In genomic region chr3:36408146-36408545, GRCh38 we compare ENCODE assay signal across 16 cellular contexts. TPM values are rescaled to one million over a fixed set of nuclear protein-coding genes. Genes with fewer than 3 reads are reported as not detected.
DNase-seq lines count a peak whose midpoint lies in the region; ATAC-seq and TF ChIP-seq lines count a peak whose summit lies in the region.
"Had no signal": no experiment of that assay in that cellular context is flagged by ENCODE, and none has a peak within 500 bp of the region (broad histone marks: within the 10 kb centered on the region; RNA-seq: fewer than 3 reads in every experiment).

No MANE protein-coding gene starts in this region.

- 77% methylated on average over 1 of the region's 1 CpG for WGBS in hepatocyte (ENCODE audit: low lambda C conversion rate, missing lambda C conversion rate)

- H3K4me1 ChIP-seq in hepatocyte (ENCODE audit: insufficient read depth) (no peaks in the 10 kb centered on the region), left ventricle myocardium inferior (no peaks in the 10 kb centered on the region)
- H3K4me1 ChIP-seq: heart right ventricle, spleen, testis had no signal

- ATAC-seq in GM19328 (IDR thresholded peaks at IDR 0.05; ENCODE audit: unreplicated experiment), result no peak
- no peak for ATAC-seq in HG02759 (IDR thresholded peaks at IDR 0.05; ENCODE audit: unreplicated experiment)
- ATAC-seq: CD8-positive, alpha-beta T cell; heart right ventricle had no signal

- POLR2A ChIA-PET in BJ (lab: Charles Lee), result no interaction called here

- TF ChIP-seq EP300 in Ishikawa (IDR thresholded peaks at IDR 0.05; ENCODE audit: borderline replicate concordance), result no peak

- intact Hi-C loops in left ventricle myocardium inferior (cut with micrococcal nuclease), result no loop called here

- H3K36me3 ChIP-seq in BJ (ENCODE audit: control insufficient read depth, insufficient read depth, low read length) (peaks cover 2% of the 10 kb centered on the region; the same call in 1 of the 2 replicates), hepatocyte (replicated peaks; ENCODE audit: insufficient read depth, low read depth) (no peaks in the 10 kb centered on the region), left ventricle myocardium inferior (no peaks in the 10 kb centered on the region)
- H3K36me3 ChIP-seq: heart right ventricle, neutrophil, spleen had no signal

- TF ChIP-seq RAD21 in Ishikawa (IDR thresholded peaks at IDR 0.05; ENCODE audit: low read depth), result peak; percentile 12; the same call in 1 of the 2 replicates

- CTCF ChIA-PET in BJ (lab: Yijun Ruan, JAX), result interaction anchor here (0.5 kb wide), 1 partner anchor 10 kb away, joined by 3 read pairs; no protein-coding TSS in a partner anchor

- no peak overlapping the region for H3K4me2 ChIP-seq in hepatocyte

- H3K27ac ChIP-seq in VCaP (no peak overlapping the region), hepatocyte (no peak overlapping the region), left ventricle myocardium inferior (replicated peaks) (no peak overlapping the region)
- H3K27ac ChIP-seq: heart right ventricle, neutrophil, spleen, testis had no signal

- no peaks in the 10 kb centered on the region for H4K20me1 ChIP-seq in hepatocyte (ENCODE audit: insufficient read depth, poor library complexity, severe bottlenecking)

- no peak overlapping the region for H3K4me3 ChIP-seq in BJ (ENCODE audit: low read depth, low read length)
- H3K4me3 ChIP-seq in hepatocyte, result no peak overlapping the region
- no peak overlapping the region for H3K4me3 ChIP-seq in left ventricle myocardium inferior
- H3K4me3 ChIP-seq: heart right ventricle, spleen, testis had no signal

- H3K9me2 ChIP-seq in hepatocyte (replicated peaks; ENCODE audit: insufficient read depth), result no peaks in the 10 kb centered on the region

- no peaks in the 10 kb centered on the region for H3K9me3 ChIP-seq in hepatocyte (ENCODE audit: low read depth)
- H3K9me3 ChIP-seq in left ventricle myocardium inferior (replicated peaks), result no peaks in the 10 kb centered on the region
- H3K9me3 ChIP-seq: heart right ventricle, neutrophil, spleen, testis had no signal

- H3K27me3 ChIP-seq in BJ (ENCODE audit: control insufficient read depth, insufficient read depth, low read length), result no peaks in the 10 kb centered on the region
- H3K27me3 ChIP-seq in hepatocyte, result no peaks in the 10 kb centered on the region
- H3K27me3 ChIP-seq in left ventricle myocardium inferior (ENCODE audit: low read depth), result no peaks in the 10 kb centered on the region
- H3K27me3 ChIP-seq: heart right ventricle, neutrophil, spleen, testis had no signal

- peak; percentile 13; the same call in 1 of the 2 replicates for TF ChIP-seq CTCF in BJ (IDR thresholded peaks at IDR 0.05; ENCODE audit: insufficient read depth, low read depth, low read length)
- peak; percentile 39; the same call in 1 of the 2 replicates for TF ChIP-seq CTCF in VCaP (conservative IDR thresholded peaks at IDR 0.05)
- TF ChIP-seq CTCF in hepatocyte (IDR thresholded peaks at IDR 0.05; ENCODE audit: poor library complexity), result peak; percentile 9
- no peak for TF ChIP-seq CTCF in left ventricle myocardium inferior (IDR thresholded peaks at IDR 0.05; ENCODE audit: borderline replicate concordance)

- DNase-seq in BJ (ENCODE audit: low read depth), result no peak
- no peak for DNase-seq in hepatocyte (ENCODE audit: low spot score)
- DNase-seq in NCI-H345 (lab: John Stamatoyannopoulos, UW), result no peak
- DNase-seq in left ventricle myocardium inferior, result no peak
- DNase-seq: activated CD4-positive, CD25-positive, alpha-beta regulatory T cell; anterior cingulate cortex; CD8-positive, alpha-beta T cell; heart right ventricle; NCI-H446 treated with DMSO at 0.1 percent for 48 hours; spleen; testis had no signal

- no peaks in the 10 kb centered on the region for H3K79me2 ChIP-seq in hepatocyte

- H2AFZ ChIP-seq in hepatocyte, result no peak overlapping the region

TF ChIP-seq in Ishikawa, 13 proteins besides CTCF, POLR2A, EP300 and RAD21:
- no peak for TF ChIP-seq TCF12 (IDR thresholded peaks at IDR 0.05; ENCODE audit: low read depth)
- no peak for TF ChIP-seq NFIC (IDR thresholded peaks at IDR 0.05)

RNA-seq across cellular contexts. Expression of gene STAC, which starts 27.8 kb away (rescaled TPM):
- polyA plus RNA-seq in BJ (2011; rRNA removed) (40.5 and 42.0 TPM in 2 replicates), hepatocyte (0.53 and 1.6 TPM in 2 replicates)
- 40.7 and 60.4 TPM in 2 replicates for polyA minus RNA-seq in BJ (2011; rRNA and poly(A)+ RNA removed)
- total RNA-seq in hepatocyte (0.13 and 0.36 TPM in 2 replicates), left ventricle myocardium inferior (0.30 TPM)
- total RNA-seq: CD8-positive, alpha-beta T cell had no signal
